12 cellular contexts compared by ENCODE assay signal in the genomic region with DNA sequence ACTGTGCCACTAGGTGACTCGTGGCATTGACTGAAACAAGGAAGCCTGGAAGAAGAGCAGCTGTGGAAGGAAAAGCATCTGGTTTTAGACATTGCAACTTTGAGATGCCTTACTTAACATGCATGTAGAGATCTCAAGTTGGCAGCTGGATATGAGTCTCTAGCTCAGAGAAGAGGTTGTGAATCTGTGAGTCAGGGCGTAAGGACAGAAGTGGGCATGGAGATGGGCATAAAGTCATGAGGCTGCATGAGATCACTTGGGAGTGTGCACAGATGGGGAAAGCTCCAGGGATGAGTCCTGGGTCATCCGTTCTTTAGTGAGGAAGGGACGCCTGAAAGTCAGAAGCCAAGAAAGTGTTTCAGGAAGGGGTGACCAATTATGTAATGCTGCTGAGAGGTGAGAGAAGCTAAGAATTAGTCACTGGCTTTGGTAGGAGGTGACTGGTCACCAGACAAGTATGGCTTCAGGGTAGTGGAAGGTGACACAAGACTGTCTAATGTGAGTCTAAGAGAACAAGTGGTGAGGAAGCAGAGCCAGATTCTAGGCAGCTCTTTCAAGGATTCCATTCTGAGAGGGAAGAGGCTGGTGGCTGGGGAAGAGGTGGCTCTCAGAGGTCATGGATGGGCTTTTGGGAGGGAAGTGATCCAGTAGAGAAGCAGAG. TPM values are rescaled to one million over a fixed set of nuclear protein-coding genes. Genes with fewer than 3 reads are reported as not detected.
A peak's percentile ranks its signal among the peaks of the same experiment; 100 is the strongest.
DNase-seq lines count a peak whose midpoint lies in the region; ATAC-seq, FAIRE-seq and TF ChIP-seq lines count a peak whose summit lies in the region.
"Had no signal": no experiment of that assay in that cellular context is flagged by ENCODE, and none has a peak within 500 bp of the region (broad histone marks: within the 10 kb centered on the region; RNA-seq: fewer than 3 reads in every experiment).

No MANE protein-coding gene starts in this region.

- no peak overlapping the region for H2AFZ ChIP-seq in GM23248

- H3K36me3 Mint-ChIP-seq in activated naive CD4-positive, alpha-beta T cell treated with anti-CD3 and anti-CD28 coated beads, Interleukin-2, amount 50 U/mL, for 72 hours, result peaks cover 14 to 32% of the 10 kb centered on the region in 2 donors

- intact Hi-C loops in lower lobe of right lung (cut with DNase I), result no loop called here

- H3K4me1 ChIP-seq in GM23248 (ENCODE audit: insufficient read depth), result peaks cover 18% of the 10 kb centered on the region
- H3K4me1 ChIP-seq in lower lobe of right lung, result peaks cover 31% of the 10 kb centered on the region
- H3K4me1 ChIP-seq: psoas muscle, thyroid gland had no signal

- peak overlapping the region; percentile 14; the same call in 1 of the 2 replicates for H3K9ac ChIP-seq in GM23248

- H3K79me2 ChIP-seq in GM23248 (ENCODE audit: insufficient read depth), result peaks cover under 1% of the 10 kb centered on the region; the same call in 1 of the 2 replicates

- H3K27ac Mint-ChIP-seq in activated naive CD4-positive, alpha-beta T cell treated with anti-CD3 and anti-CD28 coated beads, Interleukin-2, amount 50 U/mL, for 72 hours, result peak overlapping the region; percentile 81 to 82

- no peaks in the 10 kb centered on the region for H4K20me1 ChIP-seq in GM23248 (ENCODE audit: insufficient read depth)

- no peak overlapping the region for H3K4me3 ChIP-seq in GM23248
- no peak overlapping the region for H3K4me3 ChIP-seq in lower lobe of right lung
- H3K4me3 ChIP-seq: psoas muscle, thyroid gland had no signal

- peak overlapping the region; percentile 73; the same call in 1 of the 2 replicates for H3K27ac ChIP-seq in C4-2B
- peak overlapping the region; percentile 72 for H3K27ac ChIP-seq in GM23248
- H3K27ac ChIP-seq in lower lobe of right lung, result peak overlapping the region; percentile 24
- H3K27ac ChIP-seq: psoas muscle, thyroid gland had no signal

- WGBS in GM23248 (ENCODE audit: low coverage in 1 of 2, low lambda C conversion rate in 2 of 2, missing lambda C conversion rate in 2 of 2), 2 experiments, result 10 to 15% methylated on average over 4 of the region's 4 CpGs

- FAIRE-seq in H54 (lab: Jason Lieb, UNC), result no peak
- no peak for FAIRE-seq in urothelium cell line (lab: Jason Lieb, UNC)
- FAIRE-seq: D721Med had no signal

- no peaks in the 10 kb centered on the region for H3K9me3 ChIP-seq in GM23248 (ENCODE audit: low read depth)
- no peaks in the 10 kb centered on the region for H3K9me3 ChIP-seq in lower lobe of right lung
- H3K9me3 ChIP-seq: psoas muscle, thyroid gland had no signal

- H3K9me2 ChIP-seq in GM23248 (ENCODE audit: insufficient read depth), result no peaks in the 10 kb centered on the region

- peak; percentile 91 for DNase-seq in GM23248
- no peak for DNase-seq in activated naive CD4-positive, alpha-beta T cell treated with anti-CD3 and anti-CD28 coated beads, Interleukin-2, amount 50 U/mL, for 72 hours (ENCODE audit: low spot score in 2 of 2)
- no peak for DNase-seq in lower lobe of right lung
- DNase-seq in H54 (ENCODE audit: insufficient read length, low spot score), result no peak
- DNase-seq in urothelium cell line (ENCODE audit: low spot score), result no peak
- no peak for DNase-seq in stimulated activated CD4-positive, alpha-beta T cell treated with anti-CD3 and anti-CD28 coated beads, Interleukin-4, amount 100 ng/mL, for 24 hours
- DNase-seq in NCI-H2171 (lab: John Stamatoyannopoulos, UW), result no peak
- DNase-seq: NCI-H1436 treated with DMSO at 0.1 percent for 48 hours, thyroid gland had no signal

- in situ Hi-C loops in GM23248 (cut with MboI), result no loop called here

- TF ChIP-seq CTCF in C4-2B (conservative IDR thresholded peaks at IDR 0.05) (no peak), lower lobe of right lung (IDR thresholded peaks at IDR 0.05) (no peak)

- H3K27me3 ChIP-seq in GM23248 (replicated peaks; ENCODE audit: insufficient read depth) (no peaks in the 10 kb centered on the region), lower lobe of right lung (ENCODE audit: low read depth) (no peaks in the 10 kb centered on the region)
- H3K27me3 ChIP-seq: thyroid gland had no signal

- peaks cover 37% of the 10 kb centered on the region for H3F3A ChIP-seq in GM23248 (ENCODE audit: insufficient read depth)

- H3K36me3 ChIP-seq in GM23248 (ENCODE audit: low read depth), result peaks cover 22% of the 10 kb centered on the region
- peaks cover 90% of the 10 kb centered on the region for H3K36me3 ChIP-seq in lower lobe of right lung

- peak in 1 of 2 donors; percentile 70 for ATAC-seq in activated naive CD4-positive, alpha-beta T cell treated with anti-CD3 and anti-CD28 coated beads, Interleukin-2, amount 50 U/mL, for 72 hours
- ATAC-seq in lower lobe of right lung, result peak; percentile 20 to 56

- H3K4me2 ChIP-seq in GM23248 (ENCODE audit: unreplicated experiment), result no peak overlapping the region

- H3K9me3 Mint-ChIP-seq in activated naive CD4-positive, alpha-beta T cell treated with anti-CD3 and anti-CD28 coated beads, Interleukin-2, amount 50 U/mL, for 72 hours, result no peaks in the 10 kb centered on the region

- no peak for TF ChIP-seq POLR2A in H54 (IDR thresholded peaks at IDR 0.05; ENCODE audit: low read depth, low read length)

RNA-seq across cellular contexts. Expression of gene ACP2, which starts 6.7 kb away (rescaled TPM):
- 48.4 and 62.6 TPM in 2 replicates for total RNA-seq in GM23248 (2014; rRNA removed; shearing (Covaris generic))
- polyA plus RNA-seq in GM23248 (2016; fragmentation: Nextera tagmentation; extraction: Ambion mirVana), result 29.0 and 30.0 TPM in 2 replicates
- 10 to 100 TPM in 1 of 2 donors, 1 to 10 TPM in 1; 8.0 to 12.7 TPM for total RNA-seq in activated naive CD4-positive, alpha-beta T cell treated with anti-CD3 and anti-CD28 coated beads, Interleukin-2, amount 50 U/mL, for 72 hours
- 33.0 TPM for total RNA-seq in lower lobe of right lung

RNA-seq across cellular contexts. Expression of gene NR1H3, which starts 15.9 kb away (rescaled TPM):
- total RNA-seq in GM23248 (2014; rRNA removed; shearing (Covaris generic)), result 2.7 and 7.2 TPM in 2 replicates
- polyA plus RNA-seq in GM23248 (2016; fragmentation: Nextera tagmentation; extraction: Ambion mirVana), result 4.9 and 5.1 TPM in 2 replicates
- 10 to 100 TPM in 1 of 2 donors, 1 to 10 TPM in 1; 6.9 to 11.1 TPM for total RNA-seq in activated naive CD4-positive, alpha-beta T cell treated with anti-CD3 and anti-CD28 coated beads, Interleukin-2, amount 50 U/mL, for 72 hours
- total RNA-seq in lower lobe of right lung, result 49.2 TPM

RNA-seq across cellular contexts. Expression of gene DDB2, which starts 27.1 kb away (rescaled TPM):
- total RNA-seq in GM23248 (2014; rRNA removed; shearing (Covaris generic)), result 24.5 and 34.9 TPM in 2 replicates
- 40.3 and 41.3 TPM in 2 replicates for polyA plus RNA-seq in GM23248 (2016; fragmentation: Nextera tagmentation; extraction: Ambion mirVana)
- 100 to 1,000 TPM; 194 to 486 TPM for total RNA-seq in activated naive CD4-positive, alpha-beta T cell treated with anti-CD3 and anti-CD28 coated beads, Interleukin-2, amount 50 U/mL, for 72 hours
- total RNA-seq in lower lobe of right lung, result 37.5 TPM

RNA-seq across cellular contexts. Expression of gene MADD, which starts 28.1 kb away (rescaled TPM):
- total RNA-seq in GM23248 (2014; rRNA removed; shearing (Covaris generic)), result 17.4 and 20.4 TPM in 2 replicates
- polyA plus RNA-seq in GM23248 (2016; fragmentation: Nextera tagmentation; extraction: Ambion mirVana), result 8.6 and 9.9 TPM in 2 replicates
- 100 to 1,000 TPM in 1 of 2 donors, 10 to 100 TPM in 1; 68.9 to 140 TPM for total RNA-seq in activated naive CD4-positive, alpha-beta T cell treated with anti-CD3 and anti-CD28 coated beads, Interleukin-2, amount 50 U/mL, for 72 hours
- 53.7 TPM for total RNA-seq in lower lobe of right lung

RNA-seq across cellular contexts. Expression of gene PACSIN3, which starts 55.6 kb away (rescaled TPM):
- 13.6 and 17.5 TPM in 2 replicates for total RNA-seq in GM23248 (2014; rRNA removed; shearing (Covaris generic))
- 9.7 and 12.6 TPM in 2 replicates for polyA plus RNA-seq in GM23248 (2016; fragmentation: Nextera tagmentation; extraction: Ambion mirVana)
- 10 to 100 TPM; 10.5 to 17.1 TPM for total RNA-seq in activated naive CD4-positive, alpha-beta T cell treated with anti-CD3 and anti-CD28 coated beads, Interleukin-2, amount 50 U/mL, for 72 hours
- 28.6 TPM for total RNA-seq in lower lobe of right lung
